ENCODE assay signal across 17 cellular contexts in the genomic region with DNA sequence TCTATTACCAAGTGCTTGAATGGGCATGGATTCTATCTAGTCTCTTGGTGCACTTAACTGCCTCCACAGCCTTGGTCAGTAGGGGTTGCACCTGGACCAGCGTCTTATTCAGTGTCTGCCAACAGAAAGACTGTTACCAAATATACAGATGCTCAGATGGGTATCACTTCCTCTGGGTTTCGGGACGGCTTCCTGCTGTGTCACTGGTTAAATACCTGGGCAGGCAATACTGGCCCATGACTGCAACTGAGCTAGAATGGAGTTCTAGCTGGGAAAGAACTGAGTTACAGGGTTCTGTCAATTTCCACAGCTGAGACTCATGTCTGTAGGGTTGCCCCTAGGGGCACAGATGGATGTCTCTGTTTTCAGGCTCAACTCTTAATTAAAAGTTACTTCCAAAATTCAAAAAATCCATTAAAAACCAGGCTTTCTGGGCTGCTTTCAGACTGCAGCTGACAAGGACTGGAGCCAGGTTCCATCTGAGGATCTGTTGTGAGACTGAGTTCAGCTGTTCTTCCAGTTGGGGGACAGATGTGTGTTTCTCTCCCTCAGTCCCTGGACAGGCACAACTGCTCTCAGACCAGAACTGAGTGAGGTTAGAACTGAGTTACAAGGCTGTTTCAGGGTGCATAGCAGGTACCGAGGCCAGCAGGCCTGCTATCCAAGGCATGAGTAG.
A peak's percentile ranks its signal among the peaks of the same experiment; 100 is the strongest.
DNase-seq lines count a peak whose midpoint lies in the region; ATAC-seq and TF ChIP-seq lines count a peak whose summit lies in the region.
"Had no signal": no experiment of that assay in that cellular context is flagged by ENCODE, and none has a peak within 500 bp of the region (broad histone marks: within the 10 kb centered on the region; RNA-seq: fewer than 3 reads in every experiment).

No MANE protein-coding gene starts in this region.

- no peaks in the 10 kb centered on the region for H3K27me3 Mint-ChIP-seq in CD4-positive, alpha-beta memory T cell
- H3K27me3 Mint-ChIP-seq in H9 (ENCODE audit: low read depth) = no peaks in the 10 kb centered on the region
- H3K27me3 Mint-ChIP-seq: activated naive CD4-positive, alpha-beta T cell treated with anti-CD3 and anti-CD28 coated beads, Interleukin-2, amount 10 ng/mL, durations not matched to agents 7 days and 5 days; CD4-positive, alpha-beta T cell; stimulated activated naive CD8-positive, alpha-beta T cell treated with anti-CD3 and anti-CD28 coated beads, Interleukin-15, amount 100 ng/mL, for 72 hours had no signal

- no peaks in the 10 kb centered on the region for H3K36me3 Mint-ChIP-seq in CD4-positive, alpha-beta memory T cell
- H3K36me3 Mint-ChIP-seq in H9 (ENCODE audit: insufficient read depth in 1 of 3, low read depth in 3 of 3) = no peaks in the 10 kb centered on the region
- H3K36me3 Mint-ChIP-seq: activated naive CD4-positive, alpha-beta T cell treated with anti-CD3 and anti-CD28 coated beads, Interleukin-2, amount 10 ng/mL, durations not matched to agents 7 days and 5 days had no signal

- H3K9me3 ChIP-seq in DND-41 (ENCODE audit: insufficient read depth, low read length, severe bottlenecking) = peaks cover 13% of the 10 kb centered on the region
- H3K9me3 ChIP-seq in heart right ventricle = peaks cover 0 to 41% (median 0%) of the 10 kb centered on the region in 11 donors
- H3K9me3 ChIP-seq in CD4-positive, alpha-beta memory T cell (ENCODE audit: control insufficient read depth in 1 of 2, low read length in 2 of 2) = no peaks in the 10 kb centered on the region
- no peaks in the 10 kb centered on the region for H3K9me3 ChIP-seq in H9 (ENCODE audit: control insufficient read depth, low read depth, low read length)

- CTCF ChIA-PET in CD4-positive, alpha-beta memory T cell (lab: Charles Lee; ENCODE audit: partially characterized antibody) = no interaction called here

- no peaks in the 10 kb centered on the region for H3K4me1 Mint-ChIP-seq in CD4-positive, alpha-beta memory T cell
- H3K4me1 Mint-ChIP-seq in H9 = no peaks in the 10 kb centered on the region
- H3K4me1 Mint-ChIP-seq: activated naive CD4-positive, alpha-beta T cell treated with anti-CD3 and anti-CD28 coated beads, Interleukin-2, amount 10 ng/mL, durations not matched to agents 7 days and 5 days; stimulated activated naive CD8-positive, alpha-beta T cell treated with anti-CD3 and anti-CD28 coated beads, Interleukin-15, amount 100 ng/mL, for 72 hours had no signal

- intact Hi-C loops in heart right ventricle (cut with DNase I) = no loop called here
- intact Hi-C loops in CD4-positive, alpha-beta memory T cell (cut with micrococcal nuclease) = no loop called here

- H3K4me2 ChIP-seq in DND-41 (ENCODE audit: insufficient read depth, low read length) (peak overlapping the region; percentile 43), H9 (ENCODE audit: insufficient read depth, insufficient read length, low read length) (no peak overlapping the region)

- no peaks in the 10 kb centered on the region for H4K20me1 ChIP-seq in DND-41 (ENCODE audit: insufficient read depth, low read length)
- no peaks in the 10 kb centered on the region for H4K20me1 ChIP-seq in H9 (ENCODE audit: control insufficient read depth, insufficient read depth, insufficient read length)

- peaks cover 47% of the 10 kb centered on the region for H3K4me1 ChIP-seq in DND-41 (ENCODE audit: insufficient read depth, low read length)
- no peaks in the 10 kb centered on the region for H3K4me1 ChIP-seq in heart right ventricle
- no peaks in the 10 kb centered on the region for H3K4me1 ChIP-seq in CD4-positive, alpha-beta memory T cell (ENCODE audit: insufficient read depth, low read length)
- no peaks in the 10 kb centered on the region for H3K4me1 ChIP-seq in H9 (ENCODE audit: insufficient read depth, low read length)

- H2BK5ac ChIP-seq in H9 (ENCODE audit: insufficient read length, low read length) = no peak overlapping the region

- peak overlapping the region; percentile 95 for H3K27ac ChIP-seq in DND-41 (ENCODE audit: low read length)
- peak overlapping the region in 4 of 10 donors; percentile 6 to 41 (median 30) for H3K27ac ChIP-seq in heart right ventricle
- no peak overlapping the region for H3K27ac ChIP-seq in CD4-positive, alpha-beta memory T cell (ENCODE audit: low read depth, low read length)
- H3K27ac ChIP-seq in H9 (ENCODE audit: insufficient read length, low read depth, low read length) = no peak overlapping the region
- H3K27ac ChIP-seq: VCaP had no signal

- no peak overlapping the region for H3T11ph ChIP-seq in H9 (ENCODE audit: low read length)

- H3K9me3 Mint-ChIP-seq in CD4-positive, alpha-beta memory T cell = peaks cover 0 to 10% (median 4%) of the 10 kb centered on the region in 8 donors
- H3K9me3 Mint-ChIP-seq in H9 = 0 out of 5 replicates have a peak, but pooled peaks cover 0 to 1% of the 10 kb centered on the region in 2 experiments
- H3K9me3 Mint-ChIP-seq: activated naive CD4-positive, alpha-beta T cell treated with anti-CD3 and anti-CD28 coated beads, Interleukin-2, amount 10 ng/mL, durations not matched to agents 7 days and 5 days; stimulated activated naive CD8-positive, alpha-beta T cell treated with anti-CD3 and anti-CD28 coated beads, Interleukin-15, amount 100 ng/mL, for 72 hours had no signal

- no peak overlapping the region for H3K18ac ChIP-seq in H9 (ENCODE audit: insufficient read length, low read depth, low read length)

- H3K4me3 ChIP-seq in DND-41 (ENCODE audit: low read depth in 1 of 2, low read length in 2 of 2) (peak overlapping the region in 1 of 2 experiments; percentile 28; a peak in 2 of 4 replicates), heart right ventricle (no peak overlapping the region)
- no peak overlapping the region for H3K4me3 ChIP-seq in CD4-positive, alpha-beta memory T cell (ENCODE audit: low read length in 2 of 2)

- H3K9ac ChIP-seq in DND-41 (ENCODE audit: low read depth, low read length) = peak overlapping the region; percentile 52
- H3K9ac ChIP-seq in H9 (ENCODE audit: extremely low read depth, insufficient read length, low read length) = no peak overlapping the region

- no peak overlapping the region for H3K4me3 Mint-ChIP-seq in CD4-positive, alpha-beta memory T cell
- no peak overlapping the region for H3K4me3 Mint-ChIP-seq in H9
- H3K4me3 Mint-ChIP-seq: activated naive CD4-positive, alpha-beta T cell treated with anti-CD3 and anti-CD28 coated beads, Interleukin-2, amount 10 ng/mL, durations not matched to agents 7 days and 5 days; CD4-positive, alpha-beta T cell; stimulated activated naive CD8-positive, alpha-beta T cell treated with anti-CD3 and anti-CD28 coated beads, Interleukin-15, amount 100 ng/mL, for 72 hours had no signal

- H3K27me3 ChIP-seq in DND-41 (ENCODE audit: insufficient read depth, low read length, poor library complexity) (no peaks in the 10 kb centered on the region), heart right ventricle (no peaks in the 10 kb centered on the region), H9 (ENCODE audit: insufficient read depth, low read length) (no peaks in the 10 kb centered on the region)
- H3K27me3 ChIP-seq in CD4-positive, alpha-beta memory T cell (ENCODE audit: insufficient read depth, low read length) = no peaks in the 10 kb centered on the region

- no peak overlapping the region for H2BK120ac ChIP-seq in H9 (ENCODE audit: low read depth, low read length, poor library complexity, severe bottlenecking)

- no peak overlapping the region for H2BK15ac ChIP-seq in H9 (ENCODE audit: low read depth, low read length)

- no peak overlapping the region for H2AK5ac ChIP-seq in H9 (ENCODE audit: insufficient read length, low read length)

- H3K4ac ChIP-seq in H9 (ENCODE audit: low read depth, low read length) = no peak overlapping the region

- H4K8ac ChIP-seq in H9 (replicated peaks; ENCODE audit: insufficient read length, low read depth, low read length) = no peak overlapping the region

- POLR2A ChIA-PET in CD4-positive, alpha-beta memory T cell (lab: Charles Lee; ENCODE audit: partially characterized antibody) = no interaction called here

- H2BK20ac ChIP-seq in H9 (ENCODE audit: low read depth, low read length, poor library complexity, severe bottlenecking) = no peak overlapping the region

- H3K56ac ChIP-seq in H9 (ENCODE audit: insufficient read length, low read depth, low read length) = no peak overlapping the region

- H3K79me1 ChIP-seq in H9 (ENCODE audit: insufficient read depth, low read depth, low read length, poor library complexity, severe bottlenecking) = no peaks in the 10 kb centered on the region

- H3K14ac ChIP-seq in H9 (ENCODE audit: insufficient read depth, low read length) = no peak overlapping the region

- no peak overlapping the region for H4K91ac ChIP-seq in H9 (ENCODE audit: insufficient read length, low read depth, low read length)

- H3K27ac Mint-ChIP-seq in CD4-positive, alpha-beta memory T cell = no peak overlapping the region
- H3K27ac Mint-ChIP-seq in H9 = no peak overlapping the region; a peak in 1 of 7 replicates
- H3K27ac Mint-ChIP-seq: activated naive CD4-positive, alpha-beta T cell treated with anti-CD3 and anti-CD28 coated beads, Interleukin-2, amount 10 ng/mL, durations not matched to agents 7 days and 5 days; CD4-positive, alpha-beta T cell; stimulated activated naive CD8-positive, alpha-beta T cell treated with anti-CD3 and anti-CD28 coated beads, Interleukin-15, amount 100 ng/mL, for 72 hours had no signal

- TF ChIP-seq CTCF in DND-41 (IDR thresholded peaks at IDR 0.05; ENCODE audit: borderline replicate concordance, extremely low read depth, low read length, poor library complexity, severe bottlenecking) (peak; percentile 61), heart right ventricle (IDR thresholded peaks at IDR 0.05) (no peak), H9 (conservative IDR thresholded peaks at IDR 0.05) (no peak)

- H3K36me3 ChIP-seq in DND-41 (ENCODE audit: insufficient read depth, low read length) (no peaks in the 10 kb centered on the region), heart right ventricle (no peaks in the 10 kb centered on the region)
- H3K36me3 ChIP-seq in CD4-positive, alpha-beta memory T cell (ENCODE audit: insufficient read depth, low read length) = no peaks in the 10 kb centered on the region

- ATAC-seq in DND-41 (ENCODE audit: insufficient read depth, low read depth) (peak; percentile 89), GM21367 (IDR thresholded peaks at IDR 0.05; ENCODE audit: unreplicated experiment) (peak; percentile 68), HG03175 (IDR thresholded peaks at IDR 0.05; ENCODE audit: unreplicated experiment) (peak; percentile 59), heart right ventricle (peak; percentile 27 to 97 (median 90))
- ATAC-seq: stimulated activated naive CD8-positive, alpha-beta T cell treated with anti-CD3 and anti-CD28 coated beads, Interleukin-15, amount 100 ng/mL, for 72 hours had no signal

- H2AFZ ChIP-seq in DND-41 (ENCODE audit: low read depth, low read length) = peak overlapping the region; percentile 58
- H2AFZ ChIP-seq in H9 (ENCODE audit: low read length) = no peak overlapping the region

- H3K23ac ChIP-seq in H9 (ENCODE audit: insufficient read length, low read depth, low read length) = no peak overlapping the region

- 69 to 73% methylated on average over 4 of the region's 4 CpGs for WGBS in heart right ventricle, 2 donors
- no CpG with 5 or more reads among the region's 4 CpGs for WGBS in H9 (ENCODE audit: extremely low coverage, insufficient read length, low lambda C conversion rate)

- H3K23me2 ChIP-seq in H9 (ENCODE audit: insufficient read length, low read depth, low read length, poor library complexity, severe bottlenecking) = no peaks in the 10 kb centered on the region

- H3K79me2 ChIP-seq in DND-41 (ENCODE audit: insufficient read depth, low read length) (no peaks in the 10 kb centered on the region), H9 (ENCODE audit: insufficient read depth, low read length) (no peaks in the 10 kb centered on the region)

- no peak overlapping the region for H2BK12ac ChIP-seq in H9 (ENCODE audit: insufficient read length, low read depth, low read length)

- no peak overlapping the region for H4K5ac ChIP-seq in H9 (ENCODE audit: insufficient read length, low read depth, low read length)

- DNase-seq in DND-41 (peak; percentile 83), heart right ventricle (peak in 1 of 2 donors; percentile 60), LoVo (ENCODE audit: low spot score) (no peak), DMS79 treated with DMSO at 0.1 percent for 48 hours (lab: John Stamatoyannopoulos, UW) (no peak), H9 (no peak)
- no peak for DNase-seq in CD4-positive, alpha-beta memory T cell
- DNase-seq: activated CD4-positive, alpha-beta T cell treated with anti-CD3 and anti-CD28 coated beads, Interleukin-2, amount 50 U/mL, for 48 hours; activated naive CD4-positive, alpha-beta T cell treated with anti-CD3 and anti-CD28 coated beads, Interleukin-2, amount 10 ng/mL, durations not matched to agents 7 days and 5 days; activated T-cell treated with anti-CD3 and anti-CD28 coated beads, Interleukin-2, amount 50 U/mL, for 1 hour; CD4-positive, alpha-beta T cell; kidney glomerular epithelial cell; NCI-H146; stimulated activated CD4-positive, alpha-beta T cell treated with anti-CD3 and anti-CD28 coated beads, Interleukin-15, amount 100 ng/mL, for 24 hours; stimulated activated naive CD8-positive, alpha-beta T cell treated with anti-CD3 and anti-CD28 coated beads, Interleukin-15, amount 100 ng/mL, for 72 hours had no signal
